ENCODE assay signal across 26 cellular contexts in genomic region chr6:12116978-12117377, GRCh38.
"Had no signal": no experiment of that assay in that cellular context is flagged by ENCODE, and none has a peak within 500 bp of the region (broad histone marks: within the 10 kb centered on the region; RNA-seq: fewer than 3 reads in every experiment).

No MANE protein-coding gene starts in this region.

- ATAC-seq: foreskin keratinocyte; heart right ventricle; left ventricle myocardium superior; lower lobe of right lung; right lobe of liver; stimulated activated naive CD8-positive, alpha-beta T cell treated with anti-CD3 and anti-CD28 coated beads, Interleukin-15, Interleukin-2, amounts not matched to agents 100 U/mL and 50 U/mL, for 24 hours had no signal

- H3K4me1 ChIP-seq: esophagus muscularis mucosa, parathyroid adenoma, testis, tibial artery had no signal

- H3K9me3 ChIP-seq: right lobe of liver, testis had no signal

- H3K4me1 Mint-ChIP-seq: nephron, neural progenitor cell had no signal

- H3K4me3 Mint-ChIP-seq: nephron, neural progenitor cell, type B pancreatic cell had no signal

- FAIRE-seq: endothelial cell of umbilical vein, small intestine had no signal

- H3K27me3 Mint-ChIP-seq: progenitor cell of endocrine pancreas, type B pancreatic cell had no signal

- H3K4me3 ChIP-seq: coronary artery, esophagus muscularis mucosa, heart right ventricle, lower lobe of right lung, neural progenitor cell, right lobe of liver, testis, tibial artery had no signal

- DNase-seq: dermis blood vessel endothelial cell; effector memory CD4-positive, alpha-beta T cell; foreskin keratinocyte; glutamatergic neuron; heart right ventricle; hippocampal formation; islet precursor cell; kidney glomerular epithelial cell; left ventricle myocardium superior; lower lobe of right lung; right lobe of liver; small intestine; stimulated activated CD4-positive, alpha-beta T cell treated with anti-CD3 and anti-CD28 coated beads, Interleukin-15, amount 100 ng/mL, for 24 hours; stimulated activated CD4-positive, alpha-beta T cell treated with anti-CD3 and anti-CD28 coated beads, Interleukin-2, amount 100 ng/mL, for 48 hours; stimulated activated naive CD8-positive, alpha-beta T cell treated with anti-CD3 and anti-CD28 coated beads, Interleukin-15, Interleukin-2, amounts not matched to agents 100 U/mL and 50 U/mL, for 24 hours; substantia nigra; testis; tibial artery had no signal

- H3K27ac ChIP-seq: coronary artery, esophagus muscularis mucosa, foreskin keratinocyte, heart right ventricle, lower lobe of right lung, neural progenitor cell, parathyroid adenoma, right lobe of liver, testis, tibial artery had no signal

- H3K27ac Mint-ChIP-seq: nephron, neural progenitor cell, progenitor cell of endocrine pancreas, type B pancreatic cell had no signal
